8 cellular contexts compared by ENCODE assay signal in genomic region chr18:74171910-74172606, GRCh38. TPM values are rescaled to one million over a fixed set of nuclear protein-coding genes. Genes with fewer than 3 reads are reported as not detected.
A peak's percentile ranks its signal among the peaks of the same experiment; 100 is the strongest.
DNase-seq lines count a peak whose midpoint lies in the region; ATAC-seq, FAIRE-seq and TF ChIP-seq lines count a peak whose summit lies in the region.

No MANE protein-coding gene starts in this region.

- H3K4me3 ChIP-seq in SU-DHL-6 (ENCODE audit: insufficient read depth, low read length, poor library complexity, severe bottlenecking) (no peak overlapping the region), small intestine (ENCODE audit: low read depth in 1 of 2, low read length in 2 of 2) (peak overlapping the region in 1 of 2 donors; percentile 50), neuronal stem cell (ENCODE audit: low read length in 2 of 2) (no peak overlapping the region)

- no peak overlapping the region for H3K18ac ChIP-seq in neuronal stem cell (ENCODE audit: low read length)

- TF ChIP-seq CTCF in SU-DHL-6 (IDR thresholded peaks at IDR 0.05; ENCODE audit: insufficient read depth, low read length, poor library complexity, severe bottlenecking): no peak

- H3K4me1 ChIP-seq in small intestine (ENCODE audit: control insufficient read depth in 2 of 2, insufficient read depth in 1 of 2, low read depth in 1 of 2, low read length in 1 of 2) (peaks cover 0 to 2% of the 10 kb centered on the region in 2 donors), neuronal stem cell (ENCODE audit: control insufficient read depth in 2 of 2, insufficient read depth in 1 of 2, low read depth in 1 of 2, low read length in 2 of 2) (no peaks in the 10 kb centered on the region)

- no peak overlapping the region for H3K27ac ChIP-seq in SU-DHL-6 (ENCODE audit: low read depth, low read length)
- peak overlapping the region in 1 of 2 donors; percentile 34 for H3K27ac ChIP-seq in small intestine (ENCODE audit: low read depth in 1 of 2, low read length in 1 of 2)
- H3K27ac ChIP-seq in neuronal stem cell (replicated peaks; ENCODE audit: low read length): no peak overlapping the region

- no peak overlapping the region for H2BK5ac ChIP-seq in neuronal stem cell (ENCODE audit: low read length)

- H3K27me3 ChIP-seq in SU-DHL-6 (ENCODE audit: low read length) (no peaks in the 10 kb centered on the region), small intestine (ENCODE audit: control insufficient read depth in 2 of 2, insufficient read depth in 2 of 2, low read length in 2 of 2) (no peaks in the 10 kb centered on the region), neuronal stem cell (ENCODE audit: control insufficient read depth in 3 of 3, insufficient read depth in 3 of 3, low read depth in 1 of 3, low read length in 3 of 3) (peaks cover 0 to 12% (median 0%) of the 10 kb centered on the region in 3 experiments)

- H3K36me3 ChIP-seq in SU-DHL-6 (ENCODE audit: low read length) (no peaks in the 10 kb centered on the region), small intestine (ENCODE audit: control insufficient read depth in 2 of 2, insufficient read depth in 2 of 2, low read length in 2 of 2) (no peaks in the 10 kb centered on the region), neuronal stem cell (replicated peaks in 1 of 2; ENCODE audit: control insufficient read depth in 2 of 2, insufficient read depth in 2 of 2, low read length in 2 of 2) (no peaks in the 10 kb centered on the region)

- H2BK120ac ChIP-seq in neuronal stem cell (ENCODE audit: low read depth, low read length): no peak overlapping the region

- H3K79me2 ChIP-seq in SU-DHL-6 (ENCODE audit: insufficient read depth, low read length): no peaks in the 10 kb centered on the region

- no peak overlapping the region for H2AK5ac ChIP-seq in neuronal stem cell (ENCODE audit: low read depth, low read length)

- no peak overlapping the region for H3K4ac ChIP-seq in neuronal stem cell (ENCODE audit: low read length)

- H2BK15ac ChIP-seq in neuronal stem cell (ENCODE audit: low read length): no peak overlapping the region

- peak; percentile 51 for ATAC-seq in activated CD4-positive, CD25-positive, alpha-beta regulatory T cell treated with anti-CD3 and anti-CD28 coated beads, Interleukin-2, amount 50 U/mL, for 24 hours
- ATAC-seq in HG03039 (IDR thresholded peaks at IDR 0.05; ENCODE audit: unreplicated experiment): peak; percentile 76

- no peaks in the 10 kb centered on the region for H3K9me2 ChIP-seq in SU-DHL-6 (replicated peaks; ENCODE audit: insufficient read depth, low read length)

- H3F3A ChIP-seq in SU-DHL-6 (ENCODE audit: insufficient read depth): no peaks in the 10 kb centered on the region

- H2BK12ac ChIP-seq in neuronal stem cell (ENCODE audit: low read length): no peak overlapping the region

- H3K9ac ChIP-seq in SU-DHL-6 (ENCODE audit: low read length) (no peak overlapping the region), neuronal stem cell (ENCODE audit: low read depth, low read length, poor library complexity) (no peak overlapping the region)

- H4K8ac ChIP-seq in neuronal stem cell (ENCODE audit: low read depth, low read length): no peak overlapping the region

- FAIRE-seq in small intestine (lab: Jason Lieb, UNC): no peak

- no peak overlapping the region for H3K14ac ChIP-seq in neuronal stem cell (ENCODE audit: low read length)

- H4K91ac ChIP-seq in neuronal stem cell (ENCODE audit: low read depth, low read length, poor library complexity): no peak overlapping the region

- H3K9me3 ChIP-seq in SU-DHL-6 (ENCODE audit: insufficient read depth, low read length) (no peaks in the 10 kb centered on the region), small intestine (ENCODE audit: control insufficient read depth, low read depth) (no peaks in the 10 kb centered on the region), neuronal stem cell (replicated peaks in 1 of 2; ENCODE audit: control insufficient read depth in 2 of 2, insufficient read depth in 1 of 2, low read depth in 1 of 2, low read length in 2 of 2) (peaks cover 0 to 1% of the 10 kb centered on the region in 2 donors)

- DNase-seq in activated CD4-positive, CD25-positive, alpha-beta regulatory T cell treated with anti-CD3 and anti-CD28 coated beads, Interleukin-2, amount 50 U/mL, for 72 hours: no peak
- DNase-seq in small intestine (peak; percentile 66), superior temporal gyrus (ENCODE audit: extremely low spot score) (no peak), NCI-H1417 treated with DMSO at 0.1 percent for 48 hours (lab: John Stamatoyannopoulos, UW) (no peak), neuronal stem cell (ENCODE audit: low spot score) (no peak)

- 10 to 46% (median 22%) methylated on average over 11 to 12 of the region's 12 CpGs for WGBS in small intestine, 3 donors
- WGBS in neuronal stem cell (ENCODE audit: extremely low coverage in 2 of 2, insufficient read length in 2 of 2, insufficient replicate concordance in 1 of 2), 2 donors: no CpG with 5 or more reads among the region's 12 CpGs

- H4K20me1 ChIP-seq in SU-DHL-6 (ENCODE audit: low read depth, low read length): 0 out of 2 replicates have a peak, but pooled peaks cover 4% of the 10 kb centered on the region

- H3K4me2 ChIP-seq in SU-DHL-6 (ENCODE audit: low read depth, low read length, poor library complexity, severe bottlenecking) (peak overlapping the region; percentile 18), neuronal stem cell (ENCODE audit: insufficient read depth, low read length, poor library complexity, severe bottlenecking) (no peak overlapping the region)

- peaks cover 3% of the 10 kb centered on the region for H3K79me1 ChIP-seq in neuronal stem cell (ENCODE audit: low read depth, low read length)

- H3K23ac ChIP-seq in neuronal stem cell (ENCODE audit: low read depth, low read length, poor library complexity): no peak overlapping the region

- H2AFZ ChIP-seq in SU-DHL-6 (ENCODE audit: low read depth, low read length, severe bottlenecking) (no peak overlapping the region), neuronal stem cell (ENCODE audit: low read length) (no peak overlapping the region)

RNA-seq across cellular contexts. Expression of gene TIMM21, which starts 23.7 kb away (rescaled TPM):
- polyA plus RNA-seq in small intestine: 10 to 100 TPM in 2 of 3 donors, 1 to 10 TPM in 1; 9.2 to 31.2 (median 14.3) TPM
- 17.2 TPM for polyA plus RNA-seq in neuronal stem cell (2013, experiment 1 of 2)
- 18.9 TPM for polyA plus RNA-seq in neuronal stem cell (2013, experiment 2 of 2)

RNA-seq across cellular contexts. Expression of gene FBXO15, which starts 24.4 kb away (rescaled TPM):
- under 1 TPM in 1 of 3 donors, not detected in 2; 0.28 TPM for polyA plus RNA-seq in small intestine
- 2.6 TPM for polyA plus RNA-seq in neuronal stem cell (2013, experiment 1 of 2)
- 2.5 TPM for polyA plus RNA-seq in neuronal stem cell (2013, experiment 2 of 2)
